ENCODE assay signal across 1 cellular context in genomic region chr6:44041461-44042260, GRCh38.
TF ChIP-seq lines count a peak whose summit lies in the region.

No MANE protein-coding gene starts in this region.

TF ChIP-seq in K562, 482 proteins besides CTCF, POLR2A, EP300 and RAD21 (continued from another document and continues in another):
- TF ChIP-seq, protein P1, sequence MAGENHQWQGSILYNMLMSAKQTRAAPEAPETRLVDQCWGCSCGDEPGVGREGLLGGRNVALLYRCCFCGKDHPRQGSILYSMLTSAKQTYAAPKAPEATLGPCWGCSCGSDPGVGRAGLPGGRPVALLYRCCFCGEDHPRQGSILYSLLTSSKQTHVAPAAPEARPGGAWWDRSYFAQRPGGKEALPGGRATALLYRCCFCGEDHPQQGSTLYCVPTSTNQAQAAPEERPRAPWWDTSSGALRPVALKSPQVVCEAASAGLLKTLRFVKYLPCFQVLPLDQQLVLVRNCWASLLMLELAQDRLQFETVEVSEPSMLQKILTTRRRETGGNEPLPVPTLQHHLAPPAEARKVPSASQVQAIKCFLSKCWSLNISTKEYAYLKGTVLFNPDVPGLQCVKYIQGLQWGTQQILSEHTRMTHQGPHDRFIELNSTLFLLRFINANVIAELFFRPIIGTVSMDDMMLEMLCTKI (IDR thresholded peaks at IDR 0.05; ENCODE audit: partially characterized antibody), result no peak
- TF ChIP-seq ATF2 (CRISPR knock-in tag; IDR thresholded peaks at IDR 0.05) (no peak), DDX20 (tag; IDR thresholded peaks at IDR 0.05; ENCODE audit: low read depth) (0 out of 2 replicates have a peak, but pooled peaks have one; percentile 50), GABPB1 (CRISPR knock-in tag; IDR thresholded peaks at IDR 0.05) (no peak), KLF13 (tag; IDR thresholded peaks at IDR 0.05; ENCODE audit: borderline replicate concordance, low read depth) (no peak), TARDBP (IDR thresholded peaks at IDR 0.05) (no peak), EGR1 (conservative IDR thresholded peaks at IDR 0.05) (peak; percentile 90), GTF2A2 (tag; IDR thresholded peaks at IDR 0.05) (no peak), PHTF2 (CRISPR knock-in tag; IDR thresholded peaks at IDR 0.05) (no peak), ZNF778 (CRISPR knock-in tag; IDR thresholded peaks at IDR 0.05) (no peak), ZNF77 (CRISPR knock-in tag; IDR thresholded peaks at IDR 0.05) (no peak), SMARCC2 (IDR thresholded peaks at IDR 0.05; ENCODE audit: low read depth) (peak; percentile 72; the same call in 1 of the 2 replicates), HES1 (IDR thresholded peaks at IDR 0.05; ENCODE audit: low read depth) (0 out of 2 replicates have a peak, but pooled peaks have one; percentile 8), CHD4 (IDR thresholded peaks at IDR 0.05; ENCODE audit: insufficient read depth, insufficient replicate concordance, low read depth, low read length, poor library complexity, severe bottlenecking) (no peak), MAZ (CRISPR knock-in tag; conservative IDR thresholded peaks at IDR 0.05 in 1 of 2, IDR thresholded peaks at IDR 0.05 in 1 of 2) (peak; percentile 78 to 83), WHSC1 (IDR thresholded peaks at IDR 0.05; ENCODE audit: low read length) (no peak), NEUROD1 (IDR thresholded peaks at IDR 0.05; ENCODE audit: borderline replicate concordance, low read depth, low read length, partially characterized antibody) (no peak), MTA2 (IDR thresholded peaks at IDR 0.05; ENCODE audit: low read depth) (0 out of 2 replicates have a peak, but pooled peaks have one; percentile 25), GABPA (tag; conservative IDR thresholded peaks at IDR 0.05; ENCODE audit: low read depth) (no peak; the same call in 1 of the 2 replicates), ADNP (tag; IDR thresholded peaks at IDR 0.05) (peak; percentile 80), USF2 (CRISPR knock-in tag; IDR thresholded peaks at IDR 0.05) (no peak), ZNF311 (CRISPR knock-in tag; IDR thresholded peaks at IDR 0.05) (no peak), CC2D1A (IDR thresholded peaks at IDR 0.05) (no peak), ILF3 (IDR thresholded peaks at IDR 0.05; ENCODE audit: borderline replicate concordance) (no peak), CSDE1 (IDR thresholded peaks at IDR 0.05) (no peak; a peak in 1 of 4 replicates), NFRKB (IDR thresholded peaks at IDR 0.05; ENCODE audit: low read depth) (peak; percentile 91), U2AF2 (optimal IDR thresholded peaks at IDR 0.05; ENCODE audit: low read depth, low read length) (no peak), BRD9 (IDR thresholded peaks at IDR 0.05; ENCODE audit: low read depth, partially characterized antibody) (peak; percentile 77), CBFB (CRISPR knock-in tag; IDR thresholded peaks at IDR 0.05) (peak; percentile 84; the same call in 1 of the 2 replicates), SMAD1 (IDR thresholded peaks at IDR 0.05; ENCODE audit: low read depth, low read length, partially characterized antibody) (no peak), CBX2 (IDR thresholded peaks at IDR 0.05; ENCODE audit: insufficient read depth, low read length, poor library complexity, severe bottlenecking) (no peak), HNRNPH1 (optimal IDR thresholded peaks at IDR 0.05; ENCODE audit: low read depth, low read length) (no peak), CCNT2 (IDR thresholded peaks at IDR 0.05; ENCODE audit: borderline replicate concordance, extremely low read depth, insufficient read length, low read depth, low read length) (no peak), HDAC6 (IDR thresholded peaks at IDR 0.05; ENCODE audit: low read depth, low read length) (no peak), KLF10 (CRISPR knock-in tag; IDR thresholded peaks at IDR 0.05) (no peak), COPS2 (conservative IDR thresholded peaks at IDR 0.05) (no peak), ZNF699 (CRISPR knock-in tag; IDR thresholded peaks at IDR 0.05; ENCODE audit: insufficient replicate concordance) (no peak), PURB (CRISPR knock-in tag; IDR thresholded peaks at IDR 0.05; ENCODE audit: low read depth) (no peak), CXXC5 (CRISPR knock-in tag; IDR thresholded peaks at IDR 0.05) (peak; percentile 54)
- TF ChIP-seq, protein P2, sequence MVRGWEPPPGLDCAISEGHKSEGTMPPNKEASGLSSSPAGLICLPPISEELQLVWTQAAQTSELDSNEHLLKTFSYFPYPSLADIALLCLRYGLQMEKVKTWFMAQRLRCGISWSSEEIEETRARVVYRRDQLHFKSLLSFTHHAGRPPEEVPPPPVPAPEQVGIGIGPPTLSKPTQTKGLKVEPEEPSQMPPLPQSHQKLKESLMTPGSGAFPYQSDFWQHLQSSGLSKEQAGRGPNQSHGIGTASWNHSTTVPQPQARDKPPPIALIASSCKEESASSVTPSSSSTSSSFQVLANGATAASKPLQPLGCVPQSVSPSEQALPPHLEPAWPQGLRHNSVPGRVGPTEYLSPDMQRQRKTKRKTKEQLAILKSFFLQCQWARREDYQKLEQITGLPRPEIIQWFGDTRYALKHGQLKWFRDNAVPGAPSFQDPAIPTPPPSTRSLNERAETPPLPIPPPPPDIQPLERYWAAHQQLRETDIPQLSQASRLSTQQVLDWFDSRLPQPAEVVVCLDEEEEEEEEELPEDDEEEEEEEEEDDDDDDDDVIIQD (CRISPR knock-in tag; IDR thresholded peaks at IDR 0.05), result no peak
- TF ChIP-seq, protein P3, sequence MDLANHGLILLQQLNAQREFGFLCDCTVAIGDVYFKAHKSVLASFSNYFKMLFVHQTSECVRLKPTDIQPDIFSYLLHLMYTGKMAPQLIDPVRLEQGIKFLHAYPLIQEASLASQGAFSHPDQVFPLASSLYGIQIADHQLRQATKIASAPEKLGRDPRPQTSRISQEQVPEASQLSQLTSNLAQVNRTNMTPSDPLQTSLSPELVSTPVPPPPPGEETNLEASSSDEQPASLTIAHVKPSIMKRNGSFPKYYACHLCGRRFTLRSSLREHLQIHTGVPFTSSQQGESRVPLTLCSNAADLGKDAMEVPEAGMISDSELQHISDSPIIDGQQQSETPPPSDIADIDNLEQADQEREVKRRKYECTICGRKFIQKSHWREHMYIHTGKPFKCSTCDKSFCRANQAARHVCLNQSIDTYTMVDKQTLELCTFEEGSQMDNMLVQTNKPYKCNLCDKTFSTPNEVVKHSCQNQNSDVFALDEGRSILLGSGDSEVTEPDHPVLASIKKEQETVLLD (IDR thresholded peaks at IDR 0.05), result peak; percentile 31; the same call in 1 of the 2 replicates
- TF ChIP-seq, protein P4, sequence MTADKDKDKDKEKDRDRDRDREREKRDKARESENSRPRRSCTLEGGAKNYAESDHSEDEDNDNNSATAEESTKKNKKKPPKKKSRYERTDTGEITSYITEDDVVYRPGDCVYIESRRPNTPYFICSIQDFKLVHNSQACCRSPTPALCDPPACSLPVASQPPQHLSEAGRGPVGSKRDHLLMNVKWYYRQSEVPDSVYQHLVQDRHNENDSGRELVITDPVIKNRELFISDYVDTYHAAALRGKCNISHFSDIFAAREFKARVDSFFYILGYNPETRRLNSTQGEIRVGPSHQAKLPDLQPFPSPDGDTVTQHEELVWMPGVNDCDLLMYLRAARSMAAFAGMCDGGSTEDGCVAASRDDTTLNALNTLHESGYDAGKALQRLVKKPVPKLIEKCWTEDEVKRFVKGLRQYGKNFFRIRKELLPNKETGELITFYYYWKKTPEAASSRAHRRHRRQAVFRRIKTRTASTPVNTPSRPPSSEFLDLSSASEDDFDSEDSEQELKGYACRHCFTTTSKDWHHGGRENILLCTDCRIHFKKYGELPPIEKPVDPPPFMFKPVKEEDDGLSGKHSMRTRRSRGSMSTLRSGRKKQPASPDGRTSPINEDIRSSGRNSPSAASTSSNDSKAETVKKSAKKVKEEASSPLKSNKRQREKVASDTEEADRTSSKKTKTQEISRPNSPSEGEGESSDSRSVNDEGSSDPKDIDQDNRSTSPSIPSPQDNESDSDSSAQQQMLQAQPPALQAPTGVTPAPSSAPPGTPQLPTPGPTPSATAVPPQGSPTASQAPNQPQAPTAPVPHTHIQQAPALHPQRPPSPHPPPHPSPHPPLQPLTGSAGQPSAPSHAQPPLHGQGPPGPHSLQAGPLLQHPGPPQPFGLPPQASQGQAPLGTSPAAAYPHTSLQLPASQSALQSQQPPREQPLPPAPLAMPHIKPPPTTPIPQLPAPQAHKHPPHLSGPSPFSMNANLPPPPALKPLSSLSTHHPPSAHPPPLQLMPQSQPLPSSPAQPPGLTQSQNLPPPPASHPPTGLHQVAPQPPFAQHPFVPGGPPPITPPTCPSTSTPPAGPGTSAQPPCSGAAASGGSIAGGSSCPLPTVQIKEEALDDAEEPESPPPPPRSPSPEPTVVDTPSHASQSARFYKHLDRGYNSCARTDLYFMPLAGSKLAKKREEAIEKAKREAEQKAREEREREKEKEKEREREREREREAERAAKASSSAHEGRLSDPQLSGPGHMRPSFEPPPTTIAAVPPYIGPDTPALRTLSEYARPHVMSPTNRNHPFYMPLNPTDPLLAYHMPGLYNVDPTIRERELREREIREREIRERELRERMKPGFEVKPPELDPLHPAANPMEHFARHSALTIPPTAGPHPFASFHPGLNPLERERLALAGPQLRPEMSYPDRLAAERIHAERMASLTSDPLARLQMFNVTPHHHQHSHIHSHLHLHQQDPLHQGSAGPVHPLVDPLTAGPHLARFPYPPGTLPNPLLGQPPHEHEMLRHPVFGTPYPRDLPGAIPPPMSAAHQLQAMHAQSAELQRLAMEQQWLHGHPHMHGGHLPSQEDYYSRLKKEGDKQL (CRISPR knock-in tag; IDR thresholded peaks at IDR 0.05; ENCODE audit: borderline replicate concordance), result no peak
- TF ChIP-seq, protein P5, sequence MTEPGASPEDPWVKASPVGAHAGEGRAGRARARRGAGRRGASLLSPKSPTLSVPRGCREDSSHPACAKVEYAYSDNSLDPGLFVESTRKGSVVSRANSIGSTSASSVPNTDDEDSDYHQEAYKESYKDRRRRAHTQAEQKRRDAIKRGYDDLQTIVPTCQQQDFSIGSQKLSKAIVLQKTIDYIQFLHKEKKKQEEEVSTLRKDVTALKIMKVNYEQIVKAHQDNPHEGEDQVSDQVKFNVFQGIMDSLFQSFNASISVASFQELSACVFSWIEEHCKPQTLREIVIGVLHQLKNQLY (CRISPR knock-in tag; conservative IDR thresholded peaks at IDR 0.05), result 0 out of 4 replicates have a peak, but pooled peaks of 1 of the 2 experiments have one; percentile 54
